Comparison of ENCODE assay signal across 15 cellular contexts in genomic region chr11:106395716-106396349, GRCh38.
"Had no signal": no experiment of that assay in that cellular context is flagged by ENCODE, and none has a peak within 500 bp of the region (broad histone marks: within the 10 kb centered on the region; RNA-seq: fewer than 3 reads in every experiment).

No MANE protein-coding gene starts in this region.

- H3K9me3 ChIP-seq: prostate gland had no signal

- H3K27me3 ChIP-seq: cardiac muscle cell, neural progenitor cell, right atrium auricular region had no signal

- H2AFZ ChIP-seq: neural progenitor cell had no signal

- H3K36me3 ChIP-seq: cardiac muscle cell, left ventricle myocardium inferior, neural progenitor cell, prostate gland, right atrium auricular region had no signal

- H3K4me1 ChIP-seq: left ventricle myocardium inferior, prostate gland, right atrium auricular region had no signal

- ATAC-seq: naive thymus-derived CD4-positive, alpha-beta T cell had no signal

- H3K4me2 ChIP-seq: neural progenitor cell had no signal

- H3K4me3 ChIP-seq: cardiac muscle cell, left ventricle myocardium inferior, neural progenitor cell, prostate gland, right atrium auricular region had no signal

- DNase-seq: activated CD4-positive, alpha-beta T cell treated with anti-CD3 and anti-CD28 coated beads, Interleukin-2, amount 50 U/mL, for 48 hours; activated gamma-delta T cell; dermis blood vessel endothelial cell; effector memory CD4-positive, alpha-beta T cell; foreskin melanocyte; left ventricle myocardium inferior; naive thymus-derived CD4-positive, alpha-beta T cell; stimulated activated CD4-positive, alpha-beta T cell treated with anti-CD3 and anti-CD28 coated beads, Interleukin-12 subunit alpha, Interleukin-12 subunit beta, amount 100 ng/mL, for 4 hours; stimulated activated CD4-positive, alpha-beta T cell treated with anti-CD3 and anti-CD28 coated beads, Interleukin-1b, Interleukin-23, amount 100 ng/mL, for 48 hours; stimulated activated CD8-positive, alpha-beta memory T cell treated with anti-CD3 and anti-CD28 coated beads, Interleukin-4, amount 100 ng/mL, for 48 hours; stimulated activated naive CD4-positive, alpha-beta T cell had no signal

- H3K27ac ChIP-seq: cardiac muscle cell, left ventricle myocardium inferior, neural progenitor cell, prostate gland, right atrium auricular region had no signal
